25 cellular contexts compared by ENCODE assay signal in the genomic region with DNA sequence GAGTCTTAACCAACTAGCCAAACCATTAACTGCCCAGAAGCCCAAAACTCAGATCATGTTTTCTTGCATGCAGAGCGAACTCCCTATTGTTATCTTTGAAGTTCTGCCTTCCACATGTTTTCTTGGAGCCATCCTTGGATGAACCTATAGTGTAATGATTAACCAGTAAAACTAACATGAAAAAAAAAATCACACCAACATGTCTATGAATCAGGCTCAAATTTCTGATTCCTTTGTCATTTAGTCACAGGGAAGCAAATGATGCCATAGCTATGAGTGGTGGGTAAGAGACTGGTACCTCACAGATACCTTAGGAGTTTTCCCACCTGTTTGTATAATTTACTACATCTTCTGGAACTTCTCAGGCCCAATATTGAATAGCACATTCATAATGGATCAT.
"Had no signal": no experiment of that assay in that cellular context is flagged by ENCODE, and none has a peak within 500 bp of the region (broad histone marks: within the 10 kb centered on the region; RNA-seq: fewer than 3 reads in every experiment).

No MANE protein-coding gene starts in this region.

- H3K27me3 Mint-ChIP-seq: activated B cell treated with CpG ODN at 0.5 μM for 24 hours; activated CD4-positive, alpha-beta T cell treated with anti-CD3 and anti-CD28 coated beads, Interleukin-2, amount 10 ng/mL, durations not matched to agents 24 days and 14 days; activated CD8-positive, alpha-beta memory T cell treated with anti-CD3 and anti-CD28 coated beads, Interleukin-2, amount 10 ng/mL, durations not matched to agents 7 days and 5 days; brain had no signal

- H3K4me1 Mint-ChIP-seq: activated B cell treated with CpG ODN at 0.5 μM for 24 hours; activated CD4-positive, alpha-beta T cell treated with anti-CD3 and anti-CD28 coated beads, Interleukin-2, amount 10 ng/mL, durations not matched to agents 24 days and 14 days; activated CD8-positive, alpha-beta memory T cell treated with anti-CD3 and anti-CD28 coated beads, Interleukin-2, amount 10 ng/mL, durations not matched to agents 7 days and 5 days; T-cell had no signal

- ATAC-seq: activated CD8-positive, alpha-beta memory T cell treated with anti-CD3 and anti-CD28 coated beads, Interleukin-2, amount 10 ng/mL, durations not matched to agents 7 days and 5 days; PC-3; T-cell had no signal

- H3K9me3 Mint-ChIP-seq: activated B cell treated with CpG ODN at 0.5 μM for 24 hours; activated CD4-positive, alpha-beta T cell treated with anti-CD3 and anti-CD28 coated beads, Interleukin-2, amount 10 ng/mL, durations not matched to agents 24 days and 14 days; activated T-cell treated with anti-CD3 and anti-CD28 coated beads, Interleukin-2, amount 50 U/mL, for 24 hours; activated T-helper 1 cell treated with anti-CD3 and anti-CD28 coated beads, Interleukin-12 subunit alpha, Interleukin-12 subunit beta, Interleukin-2, Interleukin-4 antibody, amounts not matched to agents 30 ng/mL and 10 ng/mL and 1 ng/mL, durations not matched to agents 14 hours and 24 hours and 36 hours; brain; T-cell had no signal

- DNase-seq: activated B cell treated with CpG ODN at 0.5 μM for 24 hours; activated CD4-positive, alpha-beta T cell treated with anti-CD3 and anti-CD28 coated beads for 1 hour; activated CD4-positive, alpha-beta T cell treated with anti-CD3 and anti-CD28 coated beads, Interleukin-2, amount 10 ng/mL, durations not matched to agents 24 days and 14 days; activated CD4-positive, alpha-beta T cell treated with anti-CD3 and anti-CD28 coated beads, Interleukin-2, amount 50 U/mL, for 48 hours; activated CD8-positive, alpha-beta memory T cell treated with anti-CD3 and anti-CD28 coated beads, Interleukin-2, amount 10 ng/mL, durations not matched to agents 7 days and 5 days; activated effector memory CD4-positive, alpha-beta T cell treated with Interleukin-2 at 50 U/mL for 16 hours; activated naive CD4-positive, alpha-beta T cell treated with Interleukin-2 at 50 U/mL for 16 hours; activated T-cell treated with anti-CD3 and anti-CD28 coated beads, Interleukin-2, amount 50 U/mL, for 24 hours; amygdala; Kasumi-1; KBM-7; NCI-H1105 treated with DMSO at 0.1 percent for 48 hours; NCI-H1436 treated with DMSO at 0.1 percent for 48 hours; NCI-H1930; NCI-H510A treated with DMSO at 0.1 percent for 48 hours; NCI-H69; NK-92 treated with Interleukin-12 subunit alpha and Interleukin-12 subunit beta, amount 100 ng/mL, for 24 hours; PC-3; SHP77 treated with DMSO at 0.1 percent for 48 hours; T-cell; T-helper 2 cell; T1000 had no signal

- H3K27ac Mint-ChIP-seq: activated B cell treated with CpG ODN at 0.5 μM for 24 hours; activated CD4-positive, alpha-beta T cell treated with anti-CD3 and anti-CD28 coated beads, Interleukin-2, amount 10 ng/mL, durations not matched to agents 24 days and 14 days; activated CD8-positive, alpha-beta memory T cell treated with anti-CD3 and anti-CD28 coated beads, Interleukin-2, amount 10 ng/mL, durations not matched to agents 7 days and 5 days; activated naive CD8-positive, alpha-beta T cell; activated T-cell treated with anti-CD3 and anti-CD28 coated beads, Interleukin-2, amount 50 U/mL, for 24 hours; activated T-helper 1 cell treated with anti-CD3 and anti-CD28 coated beads, Interleukin-12 subunit alpha, Interleukin-12 subunit beta, Interleukin-2, Interleukin-4 antibody, amounts not matched to agents 30 ng/mL and 10 ng/mL and 1 ng/mL, durations not matched to agents 14 hours and 24 hours and 36 hours; brain; T-cell had no signal

- H3K36me3 Mint-ChIP-seq: activated CD8-positive, alpha-beta memory T cell treated with anti-CD3 and anti-CD28 coated beads, Interleukin-2, amount 10 ng/mL, durations not matched to agents 7 days and 5 days; activated naive CD8-positive, alpha-beta T cell; brain; T-cell had no signal

- H3K4me3 Mint-ChIP-seq: activated B cell treated with CpG ODN at 0.5 μM for 24 hours; activated CD4-positive, alpha-beta T cell treated with anti-CD3 and anti-CD28 coated beads, Interleukin-2, amount 10 ng/mL, durations not matched to agents 24 days and 14 days; activated CD8-positive, alpha-beta memory T cell treated with anti-CD3 and anti-CD28 coated beads, Interleukin-2, amount 10 ng/mL, durations not matched to agents 7 days and 5 days; activated naive CD8-positive, alpha-beta T cell; activated T-cell treated with anti-CD3 and anti-CD28 coated beads, Interleukin-2, amount 50 U/mL, for 24 hours; activated T-helper 1 cell treated with anti-CD3 and anti-CD28 coated beads, Interleukin-12 subunit alpha, Interleukin-12 subunit beta, Interleukin-2, Interleukin-4 antibody, amounts not matched to agents 30 ng/mL and 10 ng/mL and 1 ng/mL, durations not matched to agents 14 hours and 24 hours and 36 hours; brain; T-cell had no signal
